19 cellular contexts compared by ENCODE assay signal in the genomic region with DNA sequence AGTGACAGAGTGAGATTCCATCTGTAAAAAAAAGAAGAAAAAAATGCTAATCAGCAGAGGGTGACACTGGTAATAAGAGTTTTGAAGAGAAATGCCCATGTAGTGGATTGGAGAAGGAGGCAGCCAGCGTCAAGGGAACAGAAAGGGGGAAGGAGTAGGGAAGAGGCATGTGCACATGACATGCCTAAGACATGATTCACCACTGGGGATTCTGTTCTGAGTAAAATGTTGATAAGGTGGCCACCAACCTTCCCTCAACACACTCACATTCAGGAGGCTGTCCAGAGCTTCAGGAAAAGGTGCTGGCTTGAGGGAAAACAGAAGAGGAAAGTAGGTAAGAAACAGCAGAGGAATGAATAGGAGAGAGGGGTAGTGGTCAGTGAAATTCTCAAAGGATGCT. TPM values are rescaled to one million over a fixed set of nuclear protein-coding genes. Genes with fewer than 3 reads are reported as not detected.
DNase-seq lines count a peak whose midpoint lies in the region; ATAC-seq and TF ChIP-seq lines count a peak whose summit lies in the region.
"Had no signal": no experiment of that assay in that cellular context is flagged by ENCODE, and none has a peak within 500 bp of the region (broad histone marks: within the 10 kb centered on the region; RNA-seq: fewer than 3 reads in every experiment).

No MANE protein-coding gene starts in this region.

- H3K4me3 Mint-ChIP-seq in GM23338, result no peak overlapping the region
- H3K4me3 Mint-ChIP-seq: activated CD8-positive, alpha-beta memory T cell treated with anti-CD3 and anti-CD28 coated beads, Interleukin-2, amount 10 ng/mL, durations not matched to agents 7 days and 5 days; activated naive CD4-positive, alpha-beta T cell treated with anti-CD3 and anti-CD28 coated beads for 36 hours; H9; immature natural killer cell; natural killer cell treated with Interleukin-12 subunit alpha and Interleukin-12 subunit beta and Interleukin-15 and Interleukin-18, amount 100 ng/mL, for 72 hours had no signal

- no peaks in the 10 kb centered on the region for H4K20me1 ChIP-seq in GM23338 (replicated peaks; ENCODE audit: insufficient read depth)
- no peaks in the 10 kb centered on the region for H4K20me1 ChIP-seq in fibroblast of lung (ENCODE audit: control insufficient read depth, extremely low read depth, insufficient read depth, low read length)

- H3K9me3 Mint-ChIP-seq in GM23338, result no peaks in the 10 kb centered on the region
- H3K9me3 Mint-ChIP-seq: activated naive CD4-positive, alpha-beta T cell treated with anti-CD3 and anti-CD28 coated beads for 36 hours; immature natural killer cell; natural killer cell treated with Interleukin-12 subunit alpha and Interleukin-12 subunit beta and Interleukin-15 and Interleukin-18, amount 100 ng/mL, for 72 hours had no signal

- H4K91ac ChIP-seq in trophoblast cell (ENCODE audit: low read depth, low read length), result peak overlapping the region; percentile 70

- H2AFZ ChIP-seq in GM23338, result peak overlapping the region; percentile 80; the same call in 1 of the 2 replicates
- no peak overlapping the region for H2AFZ ChIP-seq in fibroblast of lung (ENCODE audit: low read length)
- H2AFZ ChIP-seq in trophoblast cell (ENCODE audit: insufficient read depth, low read length, poor library complexity), result no peak overlapping the region

- H3K4me2 ChIP-seq in GM23338 (no peak overlapping the region), fibroblast of lung (ENCODE audit: extremely low read depth, insufficient read depth, low read length) (no peak overlapping the region), trophoblast cell (ENCODE audit: low read length) (no peak overlapping the region)

- peak overlapping the region; percentile 14 for H2BK5ac ChIP-seq in trophoblast cell (ENCODE audit: low read depth, low read length, poor library complexity)

- H2BK120ac ChIP-seq in trophoblast cell (ENCODE audit: insufficient read depth, low read length, poor library complexity), result peak overlapping the region; percentile 35

- H3K79me2 ChIP-seq in GM23338 (replicated peaks; ENCODE audit: insufficient read depth), result no peaks in the 10 kb centered on the region
- no peaks in the 10 kb centered on the region for H3K79me2 ChIP-seq in fibroblast of lung (ENCODE audit: control insufficient read depth, insufficient read depth, low read length)
- no peaks in the 10 kb centered on the region for H3K79me2 ChIP-seq in trophoblast cell (ENCODE audit: control insufficient read depth, insufficient read depth, low read length, poor library complexity)

- H3K27me3 Mint-ChIP-seq in GM23338 (ENCODE audit: insufficient read depth, low read depth, poor library complexity), result peaks cover 4% of the 10 kb centered on the region

- H2AK5ac ChIP-seq in trophoblast cell (ENCODE audit: low read length), result no peak overlapping the region

- H3K9ac ChIP-seq in fibroblast of lung (ENCODE audit: insufficient read depth, low read length) (no peak overlapping the region), trophoblast cell (ENCODE audit: low read length) (no peak overlapping the region)

- H3K27ac Mint-ChIP-seq in GM23338, result no peak overlapping the region
- H3K27ac Mint-ChIP-seq: activated CD8-positive, alpha-beta memory T cell treated with anti-CD3 and anti-CD28 coated beads, Interleukin-2, amount 10 ng/mL, durations not matched to agents 7 days and 5 days; activated naive CD4-positive, alpha-beta T cell treated with anti-CD3 and anti-CD28 coated beads for 36 hours; immature natural killer cell; natural killer cell treated with Interleukin-12 subunit alpha and Interleukin-12 subunit beta and Interleukin-15 and Interleukin-18, amount 100 ng/mL, for 72 hours had no signal

- H3K27ac ChIP-seq in GM23338 (ENCODE audit: low read depth) (no peak overlapping the region), fibroblast of lung (ENCODE audit: insufficient read depth, low read length) (no peak overlapping the region), trophoblast cell (ENCODE audit: low read depth, low read length) (peak overlapping the region; percentile 30)
- H3K27ac ChIP-seq: thoracic aorta had no signal

- TF ChIP-seq CTCF in GM23338 (conservative IDR thresholded peaks at IDR 0.05; ENCODE audit: low read depth in 2 of 2) (no peak), fibroblast of lung (conservative IDR thresholded peaks at IDR 0.05 in 1 of 2, IDR thresholded peaks at IDR 0.05 in 1 of 2; ENCODE audit: low read depth in 1 of 2, low read length in 2 of 2) (no peak)

- H3K9me2 ChIP-seq in GM23338 (ENCODE audit: insufficient read depth), result 0 out of 2 replicates have a peak, but pooled peaks cover 8% of the 10 kb centered on the region

- H3K18ac ChIP-seq in trophoblast cell (ENCODE audit: low read length), result no peak overlapping the region

- no peak overlapping the region for H3K14ac ChIP-seq in trophoblast cell (ENCODE audit: low read length)

- H3K4ac ChIP-seq in trophoblast cell (ENCODE audit: low read depth, low read length), result no peak overlapping the region

- peak overlapping the region; percentile 69 for H2BK12ac ChIP-seq in trophoblast cell (ENCODE audit: low read length)

- peaks cover 4% of the 10 kb centered on the region; the same call in 2 of the 3 replicates for H3K4me1 Mint-ChIP-seq in GM23338
- H3K4me1 Mint-ChIP-seq: activated CD8-positive, alpha-beta memory T cell treated with anti-CD3 and anti-CD28 coated beads, Interleukin-2, amount 10 ng/mL, durations not matched to agents 7 days and 5 days; immature natural killer cell had no signal

- H4K8ac ChIP-seq in trophoblast cell (ENCODE audit: low read depth, low read length), result no peak overlapping the region

- no peak for DNase-seq in GM23338 (ENCODE audit: low spot score)
- peak; percentile 43 for DNase-seq in RKO (ENCODE audit: low spot score)
- peak; percentile 9 to 91 for DNase-seq in fibroblast of lung (ENCODE audit: low read depth in 2 of 2)
- peak; percentile 64 to 86 for DNase-seq in trophoblast cell
- DNase-seq in stimulated activated CD4-positive, alpha-beta T cell treated with anti-CD3 and anti-CD28 coated beads, Interleukin-12 subunit alpha, Interleukin-12 subunit beta, amount 100 ng/mL, for 4 hours, result no peak
- DNase-seq in NCI-H1436 treated with DMSO at 0.1 percent for 48 hours (lab: John Stamatoyannopoulos, UW), result no peak
- no peak for DNase-seq in NCI-H1694 treated with DMSO at 0.1 percent for 48 hours (lab: John Stamatoyannopoulos, UW)
- DNase-seq: activated CD8-positive, alpha-beta memory T cell treated with anti-CD3 and anti-CD28 coated beads, Interleukin-2, amount 10 ng/mL, durations not matched to agents 7 days and 5 days; activated naive CD4-positive, alpha-beta T cell treated with anti-CD3 and anti-CD28 coated beads for 36 hours; H9; immature natural killer cell; NCI-H146; NCI-H524 had no signal

- ATAC-seq in GM23338, result no peak
- ATAC-seq in GM19397 (IDR thresholded peaks at IDR 0.05; ENCODE audit: unreplicated experiment), result no peak
- ATAC-seq: activated CD8-positive, alpha-beta memory T cell treated with anti-CD3 and anti-CD28 coated beads, Interleukin-2, amount 10 ng/mL, durations not matched to agents 7 days and 5 days; esophagus mucosa; natural killer cell treated with Interleukin-12 subunit alpha and Interleukin-12 subunit beta and Interleukin-15 and Interleukin-18, amount 100 ng/mL, for 72 hours; Right ventricle myocardium inferior had no signal

- H3K36me3 ChIP-seq in GM23338 (ENCODE audit: insufficient read depth) (no peaks in the 10 kb centered on the region), fibroblast of lung (ENCODE audit: control insufficient read depth, insufficient read depth, low read length) (no peaks in the 10 kb centered on the region), trophoblast cell (ENCODE audit: control insufficient read depth in 1 of 2, insufficient read depth in 2 of 2, low read length in 2 of 2) (no peaks in the 10 kb centered on the region)
- H3K36me3 ChIP-seq: thoracic aorta had no signal

- H4K12ac ChIP-seq in trophoblast cell (ENCODE audit: low read depth, low read length), result no peak overlapping the region

- no peaks in the 10 kb centered on the region for H3F3A ChIP-seq in GM23338 (replicated peaks; ENCODE audit: low read depth)

- H3K79me1 ChIP-seq in trophoblast cell (ENCODE audit: low read length), result peaks cover 4% of the 10 kb centered on the region

- H3K9me3 ChIP-seq in fibroblast of lung (ENCODE audit: control insufficient read depth, insufficient read depth, low read depth, low read length) (no peaks in the 10 kb centered on the region), trophoblast cell (ENCODE audit: insufficient read depth, low read depth, low read length) (no peaks in the 10 kb centered on the region)
- H3K9me3 ChIP-seq: thoracic aorta had no signal

- H3K27me3 ChIP-seq in GM23338 (ENCODE audit: insufficient read depth) (no peaks in the 10 kb centered on the region), fibroblast of lung (ENCODE audit: control insufficient read depth, insufficient read depth, low read length) (no peaks in the 10 kb centered on the region), trophoblast cell (ENCODE audit: insufficient read depth, low read length) (no peaks in the 10 kb centered on the region)

- no peaks in the 10 kb centered on the region for H3K36me3 Mint-ChIP-seq in GM23338 (ENCODE audit: low read depth)
- H3K36me3 Mint-ChIP-seq: activated CD8-positive, alpha-beta memory T cell treated with anti-CD3 and anti-CD28 coated beads, Interleukin-2, amount 10 ng/mL, durations not matched to agents 7 days and 5 days; immature natural killer cell; natural killer cell treated with Interleukin-12 subunit alpha and Interleukin-12 subunit beta and Interleukin-15 and Interleukin-18, amount 100 ng/mL, for 72 hours had no signal

- H3K4me1 ChIP-seq in GM23338 (ENCODE audit: insufficient read depth) (peaks cover 3% of the 10 kb centered on the region; the same call in 1 of the 2 replicates), fibroblast of lung (ENCODE audit: control insufficient read depth, extremely low read depth, insufficient read depth, low read length) (no peaks in the 10 kb centered on the region), trophoblast cell (ENCODE audit: control insufficient read depth in 1 of 2, insufficient read depth in 2 of 2, low read length in 2 of 2) (peaks cover 6 to 10% of the 10 kb centered on the region in 2 experiments)

- H3K4me3 ChIP-seq in GM23338 (no peak overlapping the region), fibroblast of lung (replicated peaks in 1 of 4; ENCODE audit: control extremely low read depth in 1 of 4, insufficient read depth in 1 of 4, low read depth in 3 of 4, low read length in 4 of 4) (no peak overlapping the region), trophoblast cell (ENCODE audit: low read depth, low read length) (no peak overlapping the region)
- H3K4me3 ChIP-seq: thoracic aorta had no signal

- WGBS in trophoblast cell (ENCODE audit: extremely low coverage, insufficient coverage, insufficient read length), result no CpG with 5 or more reads among the region's 1 CpG

- no peak overlapping the region for H3K23ac ChIP-seq in trophoblast cell (ENCODE audit: low read length)

RNA-seq across cellular contexts. Expression of a gene that starts 39.9 kb away (rescaled TPM):
- total RNA-seq in GM23338 (2014; rRNA removed; shearing (Covaris generic)), result 0.14 TPM in 1 of 2 replicates, not detected in the other
- polyA plus RNA-seq in GM23338 (2016; fragmentation: Nextera tagmentation; extraction: Ambion mirVana) (not detected in 2 replicates), fibroblast of lung (not detected in 2 replicates)
- total RNA-seq in fibroblast of lung, result not detected in 2 replicates
- polyA plus RNA-seq in fibroblast of lung (2012), result not detected in 2 replicates
- not detected in 2 replicates for polyA minus RNA-seq in fibroblast of lung (ENCODE audit: low replicate concordance)
- 1.1 and 1.2 TPM in 2 replicates for polyA plus RNA-seq in trophoblast cell (2013)
- total RNA-seq: activated CD8-positive, alpha-beta memory T cell treated with anti-CD3 and anti-CD28 coated beads, Interleukin-2, amount 10 ng/mL, durations not matched to agents 7 days and 5 days; activated naive CD4-positive, alpha-beta T cell treated with anti-CD3 and anti-CD28 coated beads for 36 hours; esophagus mucosa; natural killer cell treated with Interleukin-12 subunit alpha and Interleukin-12 subunit beta and Interleukin-15 and Interleukin-18, amount 100 ng/mL, for 72 hours; Right ventricle myocardium inferior; thoracic aorta had no signal
- polyA plus RNA-seq: immature natural killer cell, small intestine had no signal

Comparison
In these comparisons a context has a peak if more than half of its experiments do, and no peak if none do; other contexts are left out.
1. DNase-seq: peak in RKO (single experiment), fibroblast of lung (2 of 2) and trophoblast cell (2 of 2); none in GM23338 (single experiment), stimulated activated CD4-positive, alpha-beta T cell treated with anti-CD3 and anti-CD28 coated beads, Interleukin-12 subunit alpha, Interleukin-12 subunit beta, amount 100 ng/mL, for 4 hours (single experiment), NCI-H1436 treated with DMSO at 0.1 percent for 48 hours (single experiment) and NCI-H1694 treated with DMSO at 0.1 percent for 48 hours (single experiment).